In the genomic region with DNA sequence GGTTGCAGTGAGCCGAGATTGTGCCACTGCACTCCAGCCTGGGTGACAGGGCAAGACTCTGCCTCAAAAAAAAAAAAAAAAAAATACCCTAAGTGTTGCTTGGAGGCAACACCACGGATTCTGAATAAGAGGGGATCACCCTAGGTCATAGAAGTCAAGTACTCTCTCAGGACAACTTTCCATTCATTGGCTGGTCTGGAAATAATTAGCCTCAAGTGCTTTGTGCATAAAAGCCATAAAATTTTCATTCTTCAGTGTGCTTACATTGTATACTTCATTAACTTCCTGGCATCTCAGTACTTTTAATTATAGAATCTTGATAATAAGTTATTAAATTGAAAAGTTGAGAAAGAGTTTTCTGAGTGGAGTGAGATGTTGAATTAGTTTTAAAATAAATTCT, we compare ENCODE assay signal across 24 cellular contexts.
"Had no signal": no experiment of that assay in that cellular context is flagged by ENCODE, and none has a peak within 500 bp of the region (broad histone marks: within the 10 kb centered on the region; RNA-seq: fewer than 3 reads in every experiment).

No MANE protein-coding gene starts in this region.

- H3K4me3 ChIP-seq: pancreas, prostate gland, right lobe of liver, sigmoid colon, stomach, thoracic aorta, thyroid gland, tibial nerve, upper lobe of left lung, uterus had no signal

- FAIRE-seq: pancreas, small intestine had no signal

- DNase-seq: naive thymus-derived CD8-positive, alpha-beta T cell; nephron progenitor cell; nucleus accumbens; pancreas; right cardiac atrium; right lobe of liver; sigmoid colon; small intestine; stimulated activated CD4-positive, alpha-beta T cell treated with anti-CD3 and anti-CD28 coated beads, Interleukin-15, amount 100 ng/mL, for 24 hours; stimulated activated CD4-positive, alpha-beta T cell treated with anti-CD3 and anti-CD28 coated beads, Interleukin-2, amount 100 ng/mL, for 24 hours; stimulated activated CD4-positive, alpha-beta T cell treated with anti-CD3 and anti-CD28 coated beads, Interleukin-2, amount 100 ng/mL, for 48 hours; stimulated activated CD4-positive, alpha-beta T cell treated with anti-CD3 and anti-CD28 coated beads, Interleukin-4, amount 100 ng/mL, for 24 hours; stimulated activated naive B cell treated with anti-CD40 and anti-IgM and Interleukin-4, amounts not matched to agents 10 μg/mL and 1 μg/mL and 100 μg/mL, for 72 hours; stimulated activated naive CD4-positive, alpha-beta T cell treated with Interleukin-2 at 50 U/mL for 16 hours; stomach; thyroid gland; trophoblast cell; upper lobe of left lung; uterus had no signal

- ATAC-seq: naive thymus-derived CD8-positive, alpha-beta T cell; natural killer cell treated with Interleukin-12 subunit alpha and Interleukin-12 subunit beta and Interleukin-15 and Interleukin-18, amount 100 ng/mL, for 72 hours; pancreas; right cardiac atrium; right lobe of liver; stimulated activated effector memory CD8-positive, alpha-beta T cell treated with anti-CD3 and anti-CD28 coated beads, Interleukin-12 subunit alpha, Interleukin-12 subunit beta, amount 100 ng/mL, for 72 hours; stimulated activated naive B cell treated with anti-CD40 and anti-IgM and Interleukin-4, amounts not matched to agents 10 μg/mL and 1 μg/mL and 100 μg/mL, for 72 hours had no signal
